3 cellular contexts compared by ENCODE assay signal in genomic region chrX:153694256-153694655, GRCh38. TPM values are rescaled to one million over a fixed set of nuclear protein-coding genes. Genes with fewer than 3 reads are reported as not detected.
"Had no signal": no experiment of that assay in that cellular context is flagged by ENCODE, and none has a peak within 500 bp of the region (broad histone marks: within the 10 kb centered on the region; RNA-seq: fewer than 3 reads in every experiment).

No MANE protein-coding gene starts in this region.

RNA-seq across cellular contexts. Expression of gene PNCK, which starts 20.6 kb away (rescaled TPM):
- total RNA-seq: M059J, SJCRH30 had no signal

RNA-seq across cellular contexts. Expression of gene DUSP9, which starts 47.3 kb away (rescaled TPM):
- total RNA-seq: Peyer's patch had no signal
